15 cellular contexts compared by ENCODE assay signal in the genomic region with DNA sequence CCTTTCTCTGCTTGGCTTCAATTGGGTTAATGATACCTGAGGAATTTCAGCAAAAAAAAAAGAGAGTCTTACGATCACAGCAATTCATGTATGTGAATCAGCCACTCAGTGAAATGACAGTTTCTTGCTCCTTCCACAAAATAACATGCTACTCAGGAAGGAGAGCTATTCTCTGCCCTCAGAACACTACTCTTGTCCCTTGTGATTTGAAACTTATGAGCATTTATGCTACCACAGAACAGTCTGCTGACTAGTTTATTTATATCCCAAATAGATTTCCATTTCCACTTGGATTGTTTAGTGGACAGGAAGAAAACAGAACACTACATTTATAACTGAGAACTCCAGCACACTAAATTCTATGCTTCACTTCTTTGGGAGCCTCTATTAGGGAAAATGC. TPM values are rescaled to one million over a fixed set of nuclear protein-coding genes. Genes with fewer than 3 reads are reported as not detected.
DNase-seq lines count a peak whose midpoint lies in the region; ATAC-seq, FAIRE-seq and TF ChIP-seq lines count a peak whose summit lies in the region.
"Had no signal": no experiment of that assay in that cellular context is flagged by ENCODE, and none has a peak within 500 bp of the region (broad histone marks: within the 10 kb centered on the region; RNA-seq: fewer than 3 reads in every experiment).

No MANE protein-coding gene starts in this region.

- H3K36me3 Mint-ChIP-seq in CD8-positive, alpha-beta T cell, result peaks cover 83% of the 10 kb centered on the region
- peaks cover 27% of the 10 kb centered on the region for H3K36me3 Mint-ChIP-seq in activated naive CD8-positive, alpha-beta T cell treated with anti-CD3 and anti-CD28 coated beads for 36 hours
- H3K36me3 Mint-ChIP-seq in memory B cell (peaks cover 34% of the 10 kb centered on the region), mesothelial cell of epicardium (peaks cover 42% of the 10 kb centered on the region)

- no peak for ATAC-seq in CD8-positive, alpha-beta T cell
- ATAC-seq in memory B cell (ENCODE audit: low read depth) (no peak), HG03520 (IDR thresholded peaks at IDR 0.05; ENCODE audit: unreplicated experiment) (no peak)

- CTCF ChIA-PET in CD8-positive, alpha-beta T cell (lab: Charles Lee), result interaction anchor here (0.8 to 4.5 kb wide), 17 partner anchors 9 to 168 kb away, joined by 3 to 40 read pairs (median 4); partner anchors contain the start of genes SRRD and TFIP11

- no peaks in the 10 kb centered on the region for H3K27me3 ChIP-seq in CD8-positive, alpha-beta T cell (ENCODE audit: insufficient read depth, low read length)
- no peaks in the 10 kb centered on the region for H3K27me3 ChIP-seq in HUES48 (ENCODE audit: control insufficient read depth, insufficient read depth, low read length)
- H3K27me3 ChIP-seq: cardiac muscle cell, SJCRH30 had no signal

- H3K9ac ChIP-seq in HUES48 (ENCODE audit: low read depth, low read length), result no peak overlapping the region
- no peak overlapping the region for H3K9ac ChIP-seq in kidney (ENCODE audit: low read length in 2 of 2)
- H3K9ac ChIP-seq: GM23248 had no signal

- DNase-seq in CD8-positive, alpha-beta T cell, result no peak
- no peak for DNase-seq in activated naive CD8-positive, alpha-beta T cell treated with anti-CD3 and anti-CD28 coated beads for 36 hours
- DNase-seq in memory B cell (ENCODE audit: low spot score in 2 of 2) (no peak), mesothelial cell of epicardium (ENCODE audit: low spot score in 2 of 2, unreplicated experiment in 2 of 2) (no peak), kidney (no peak), NK-92 (lab: John Stamatoyannopoulos, UW; ENCODE audit: unreplicated experiment) (no peak)
- DNase-seq: GM23248, NCI-H748 treated with DMSO at 0.1 percent for 48 hours had no signal

- H3K4me3 ChIP-seq in CD8-positive, alpha-beta T cell (ENCODE audit: low read depth, low read length), result no peak overlapping the region
- no peak overlapping the region for H3K4me3 ChIP-seq in HUES48 (ENCODE audit: low read depth, low read length)
- H3K4me3 ChIP-seq in kidney (ENCODE audit: low read length in 2 of 2), result no peak overlapping the region
- H3K4me3 ChIP-seq: cardiac muscle cell, GM23248, SJCRH30 had no signal

- peaks cover 64% of the 10 kb centered on the region for H3K36me3 ChIP-seq in CD8-positive, alpha-beta T cell (ENCODE audit: insufficient read depth, low read length)
- peaks cover 93% of the 10 kb centered on the region for H3K36me3 ChIP-seq in HUES48 (ENCODE audit: control insufficient read depth, insufficient read depth, low read length)
- H3K36me3 ChIP-seq in kidney (ENCODE audit: control insufficient read depth in 1 of 2, insufficient read depth in 2 of 2, low read length in 2 of 2), result peaks cover 39 to 82% of the 10 kb centered on the region in 2 donors

- H3K4me1 Mint-ChIP-seq in CD8-positive, alpha-beta T cell (ENCODE audit: low read depth), result peaks cover 24% of the 10 kb centered on the region
- peaks cover 19% of the 10 kb centered on the region for H3K4me1 Mint-ChIP-seq in activated naive CD8-positive, alpha-beta T cell treated with anti-CD3 and anti-CD28 coated beads for 36 hours
- H3K4me1 Mint-ChIP-seq in memory B cell (peaks cover 10% of the 10 kb centered on the region), mesothelial cell of epicardium (no peaks in the 10 kb centered on the region)

- no peaks in the 10 kb centered on the region for H3K9me3 ChIP-seq in CD8-positive, alpha-beta T cell (ENCODE audit: low read length)
- H3K9me3 ChIP-seq in HUES48 (ENCODE audit: control insufficient read depth, insufficient read depth, low read length) (no peaks in the 10 kb centered on the region), kidney (ENCODE audit: control insufficient read depth in 1 of 2, low read length in 2 of 2) (no peaks in the 10 kb centered on the region)
- H3K9me3 ChIP-seq: SJCRH30 had no signal

- no peaks in the 10 kb centered on the region for H3K27me3 Mint-ChIP-seq in CD8-positive, alpha-beta T cell (ENCODE audit: low read depth)
- H3K27me3 Mint-ChIP-seq in activated naive CD8-positive, alpha-beta T cell treated with anti-CD3 and anti-CD28 coated beads for 36 hours, result no peaks in the 10 kb centered on the region
- H3K27me3 Mint-ChIP-seq in memory B cell, result no peaks in the 10 kb centered on the region
- no peaks in the 10 kb centered on the region for H3K27me3 Mint-ChIP-seq in mesothelial cell of epicardium (ENCODE audit: low read depth)

- intact Hi-C loops in CD8-positive, alpha-beta T cell (cut with DNase I, micrococcal nuclease), result loop anchor here (1.0 to 2.0 kb wide), 3 partner anchors 9 to 169 kb away; partner anchors contain the start of gene TFIP11 (in 1 of the 2)
- intact Hi-C loops in kidney (cut with DNase I), result no loop called here

- TF ChIP-seq CTCF in CD8-positive, alpha-beta T cell (IDR thresholded peaks at IDR 0.05), result no peak
- no peak for TF ChIP-seq CTCF in mesothelial cell of epicardium (IDR thresholded peaks at IDR 0.05; ENCODE audit: unreplicated experiment)
- TF ChIP-seq CTCF in kidney (IDR thresholded peaks at IDR 0.05; ENCODE audit: borderline replicate concordance, extremely low read depth, insufficient read depth), result no peak

- no peak overlapping the region for H3K27ac ChIP-seq in CD8-positive, alpha-beta T cell (ENCODE audit: low read depth, low read length)
- H3K27ac ChIP-seq in HUES48 (ENCODE audit: low read depth, low read length) (peak overlapping the region; percentile 26), kidney (ENCODE audit: low read depth in 2 of 2, low read length in 2 of 2) (peak overlapping the region in 1 of 2 donors; percentile 1)
- H3K27ac ChIP-seq: epithelial cell of prostate, GM23248, SJCRH30, VCaP had no signal

- peaks cover 17% of the 10 kb centered on the region for H3K4me1 ChIP-seq in CD8-positive, alpha-beta T cell (ENCODE audit: insufficient read depth, low read length)
- H3K4me1 ChIP-seq in HUES48 (ENCODE audit: control insufficient read depth, insufficient read depth, low read length), result 0 out of 2 replicates have a peak, but pooled peaks cover 6% of the 10 kb centered on the region
- peaks cover 0 to 4% of the 10 kb centered on the region in 2 donors for H3K4me1 ChIP-seq in kidney (ENCODE audit: control insufficient read depth in 1 of 2, insufficient read depth in 1 of 2, low read depth in 1 of 2, low read length in 2 of 2)

- no peaks in the 10 kb centered on the region for H3K9me3 Mint-ChIP-seq in CD8-positive, alpha-beta T cell
- no peaks in the 10 kb centered on the region for H3K9me3 Mint-ChIP-seq in activated naive CD8-positive, alpha-beta T cell treated with anti-CD3 and anti-CD28 coated beads for 36 hours
- H3K9me3 Mint-ChIP-seq in memory B cell (no peaks in the 10 kb centered on the region), mesothelial cell of epicardium (no peaks in the 10 kb centered on the region)
- H3K9me3 Mint-ChIP-seq: neural crest cell had no signal

- POLR2A ChIA-PET in CD8-positive, alpha-beta T cell (lab: Charles Lee), result interaction anchor here (0.6 to 2.1 kb wide), 7 partner anchors 9 to 168 kb away, joined by 3 to 12 read pairs (median 4); partner anchors contain the start of genes HPS4, SRRD and TFIP11

- H3K27ac Mint-ChIP-seq in CD8-positive, alpha-beta T cell, result peak overlapping the region; percentile 88
- peak overlapping the region; percentile 79 for H3K27ac Mint-ChIP-seq in activated naive CD8-positive, alpha-beta T cell treated with anti-CD3 and anti-CD28 coated beads for 36 hours
- peak overlapping the region; percentile 86 for H3K27ac Mint-ChIP-seq in memory B cell
- H3K27ac Mint-ChIP-seq in mesothelial cell of epicardium, result no peak overlapping the region

- no peak overlapping the region for H3K4me3 Mint-ChIP-seq in CD8-positive, alpha-beta T cell
- no peak overlapping the region for H3K4me3 Mint-ChIP-seq in activated naive CD8-positive, alpha-beta T cell treated with anti-CD3 and anti-CD28 coated beads for 36 hours
- no peak overlapping the region for H3K4me3 Mint-ChIP-seq in memory B cell
- no peak overlapping the region for H3K4me3 Mint-ChIP-seq in mesothelial cell of epicardium
- H3K4me3 Mint-ChIP-seq: neural crest cell had no signal

- FAIRE-seq in kidney (lab: Jason Lieb, UNC), result no peak

RNA-seq across cellular contexts. Expression of gene TFIP11, which starts 8.5 kb away (rescaled TPM):
- total RNA-seq in CD8-positive, alpha-beta T cell, result 100 to 1,000 TPM; 138 to 142 TPM
- 10 to 100 TPM; 45.9 to 50.1 TPM for total RNA-seq in activated naive CD8-positive, alpha-beta T cell treated with anti-CD3 and anti-CD28 coated beads for 36 hours
- total RNA-seq in mesothelial cell of epicardium (36.4 to 39.3 TPM (median 37.9 TPM) in 3 replicates), kidney (34.2 TPM)
- 26.7 TPM for polyA plus RNA-seq in kidney (ENCODE audit: insufficient read depth, low read depth, low replicate concordance)

RNA-seq across cellular contexts. Expression of gene SRRD, which starts 20.1 kb away (rescaled TPM):
- 10 to 100 TPM; 22.1 to 24.1 TPM for total RNA-seq in CD8-positive, alpha-beta T cell
- total RNA-seq in activated naive CD8-positive, alpha-beta T cell treated with anti-CD3 and anti-CD28 coated beads for 36 hours, result 10 to 100 TPM; 34.5 to 36.6 TPM
- 23.5 to 25.2 TPM (median 24.1 TPM) in 3 replicates for total RNA-seq in mesothelial cell of epicardium
- 22.8 TPM for total RNA-seq in kidney
- 20.3 TPM for polyA plus RNA-seq in kidney (ENCODE audit: insufficient read depth, low read depth, low replicate concordance)

RNA-seq across cellular contexts. Expression of gene HPS4, which starts 20.2 kb away (rescaled TPM):
- 10 to 100 TPM; 67.0 to 71.0 TPM for total RNA-seq in CD8-positive, alpha-beta T cell
- total RNA-seq in activated naive CD8-positive, alpha-beta T cell treated with anti-CD3 and anti-CD28 coated beads for 36 hours, result 10 to 100 TPM; 46.9 to 51.3 TPM
- 54.1 to 55.9 TPM (median 55.6 TPM) in 3 replicates for total RNA-seq in mesothelial cell of epicardium
- 35.5 TPM for total RNA-seq in kidney
- 11.9 TPM for polyA plus RNA-seq in kidney (ENCODE audit: insufficient read depth, low read depth, low replicate concordance)
